Comparison of ENCODE assay signal across 26 cellular contexts in the genomic region with DNA sequence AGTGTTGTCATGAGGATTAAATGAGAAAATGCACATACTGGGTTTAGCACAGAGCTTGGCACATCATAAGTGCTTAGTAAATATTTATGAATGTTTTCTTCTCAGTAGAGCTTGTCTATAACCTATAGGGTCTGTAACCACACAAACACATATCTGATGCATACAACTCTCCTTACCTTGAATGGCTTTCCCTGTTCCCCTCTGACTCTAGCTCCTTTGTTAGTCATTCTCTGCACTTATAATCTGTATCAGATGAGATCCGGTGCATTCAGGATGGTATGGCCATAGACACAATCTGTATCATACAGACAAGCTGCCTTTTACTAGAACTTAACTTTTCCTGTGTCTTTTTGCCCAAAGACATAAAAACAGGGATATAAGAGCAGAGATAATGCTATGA.
"Had no signal": no experiment of that assay in that cellular context is flagged by ENCODE, and none has a peak within 500 bp of the region (broad histone marks: within the 10 kb centered on the region; RNA-seq: fewer than 3 reads in every experiment).

No MANE protein-coding gene starts in this region.

- H3K9me3 Mint-ChIP-seq: mesothelial cell of epicardium, naive B cell, natural killer cell, nephron progenitor cell, type B pancreatic cell had no signal

- H3K4me3 Mint-ChIP-seq: mesothelial cell of epicardium; naive B cell; natural killer cell; nephron progenitor cell; stimulated activated naive B cell treated with anti-CD40 and anti-IgM and Interleukin-4, amounts not matched to agents 10 μg/mL and 1 μg/mL and 100 μg/mL, for 72 hours; type B pancreatic cell had no signal

- DNase-seq: islet precursor cell; left ventricle myocardium inferior; mesendoderm; naive B cell; natural killer cell; nephron progenitor cell; ovary; posterior cingulate gyrus; retina; right cardiac atrium; stimulated activated CD4-positive, alpha-beta T cell treated with anti-CD3 and anti-CD28 coated beads, Interleukin-12 subunit alpha, Interleukin-12 subunit beta, amount 100 ng/mL, for 4 hours; stimulated activated CD4-positive, alpha-beta T cell treated with anti-CD3 and anti-CD28 coated beads, Interleukin-15, amount 100 ng/mL, for 24 hours; stimulated activated CD4-positive, alpha-beta T cell treated with anti-CD3 and anti-CD28 coated beads, Interleukin-2, amount 100 ng/mL, for 24 hours; stimulated activated CD4-positive, alpha-beta T cell treated with anti-CD3 and anti-CD28 coated beads, Interleukin-4, amount 100 ng/mL, for 1 hour; stimulated activated naive B cell treated with anti-CD40 and anti-IgM and Interleukin-4, amounts not matched to agents 10 μg/mL and 1 μg/mL and 100 μg/mL, for 72 hours; stimulated activated naive CD8-positive, alpha-beta T cell treated with anti-CD3 and anti-CD28 coated beads, Interleukin-15, Interleukin-2, amounts not matched to agents 100 U/mL and 50 U/mL, for 24 hours; uterus had no signal

- H3K36me3 Mint-ChIP-seq: mesothelial cell of epicardium; naive B cell; natural killer cell; stimulated activated naive B cell treated with anti-CD40 and anti-IgM and Interleukin-4, amounts not matched to agents 10 μg/mL and 1 μg/mL and 100 μg/mL, for 72 hours had no signal

- ATAC-seq: natural killer cell; right cardiac atrium; stimulated activated naive B cell treated with anti-CD40 and anti-IgM and Interleukin-4, amounts not matched to agents 10 μg/mL and 1 μg/mL and 100 μg/mL, for 72 hours; stimulated activated naive CD8-positive, alpha-beta T cell treated with anti-CD3 and anti-CD28 coated beads, Interleukin-15, Interleukin-2, amounts not matched to agents 100 U/mL and 50 U/mL, for 24 hours had no signal

- H3K4me1 Mint-ChIP-seq: natural killer cell had no signal

- H3K9me3 ChIP-seq: left ventricle myocardium inferior, ovary, prostate gland, suprapubic skin, thoracic aorta, tibial nerve, uterus had no signal

- H3K36me3 ChIP-seq: left ventricle myocardium inferior, ovary, prostate gland, suprapubic skin, thoracic aorta, tibial nerve, uterus had no signal

- H3K27me3 Mint-ChIP-seq: naive B cell, type B pancreatic cell had no signal

- H3K27ac Mint-ChIP-seq: mesothelial cell of epicardium; natural killer cell; nephron progenitor cell; stimulated activated naive B cell treated with anti-CD40 and anti-IgM and Interleukin-4, amounts not matched to agents 10 μg/mL and 1 μg/mL and 100 μg/mL, for 72 hours; type B pancreatic cell had no signal

- H3K27ac ChIP-seq: hepatocyte, left ventricle myocardium inferior, ovary, prostate gland, skin epidermis, suprapubic skin, thoracic aorta, tibial nerve, uterus had no signal

- H3K4me3 ChIP-seq: hepatocyte, left ventricle myocardium inferior, lung, ovary, prostate gland, skin epidermis, suprapubic skin, thoracic aorta, tibial nerve, uterus had no signal

- H3K4me1 ChIP-seq: prostate gland, uterus had no signal

- H3K27me3 ChIP-seq: hepatocyte, ovary, suprapubic skin, tibial nerve, uterus had no signal
